21 cellular contexts compared by ENCODE assay signal in genomic region chr6:14647311-14647710, GRCh38.
"Had no signal": no experiment of that assay in that cellular context is flagged by ENCODE, and none has a peak within 500 bp of the region (broad histone marks: within the 10 kb centered on the region; RNA-seq: fewer than 3 reads in every experiment).

No MANE protein-coding gene starts in this region.

- H3K4me1 ChIP-seq: left lung, lower lobe of right lung, pancreas had no signal

- H3K36me3 Mint-ChIP-seq: memory B cell; natural killer cell; stimulated activated memory B cell treated with anti-CD40 and anti-IgM and Interleukin-4, amounts not matched to agents 10 μg/mL and 1 μg/mL and 100 μg/mL, for 72 hours; type B pancreatic cell had no signal

- H3K4me3 Mint-ChIP-seq: memory B cell; natural killer cell; stimulated activated memory B cell treated with anti-CD40 and anti-IgM and Interleukin-4, amounts not matched to agents 10 μg/mL and 1 μg/mL and 100 μg/mL, for 72 hours; type B pancreatic cell had no signal

- H3K27ac ChIP-seq: cardiac muscle cell, coronary artery, esophagus squamous epithelium, left lung, lower lobe of right lung, neutrophil, pancreas had no signal

- H3K4me1 Mint-ChIP-seq: natural killer cell had no signal

- H3K27me3 ChIP-seq: cardiac muscle cell, esophagus squamous epithelium, left lung, neutrophil, pancreas had no signal

- H3K27me3 Mint-ChIP-seq: memory B cell; stimulated activated memory B cell treated with anti-CD40 and anti-IgM and Interleukin-4, amounts not matched to agents 10 μg/mL and 1 μg/mL and 100 μg/mL, for 72 hours had no signal

- ATAC-seq: left lung; lower lobe of right lung; natural killer cell; pancreas; sciatic nerve; stimulated activated memory B cell treated with anti-CD40 and anti-IgM and Interleukin-4, amounts not matched to agents 10 μg/mL and 1 μg/mL and 100 μg/mL, for 72 hours; stimulated activated naive CD8-positive, alpha-beta T cell treated with anti-CD3 and anti-CD28 coated beads, Interleukin-15, Interleukin-2, amounts not matched to agents 100 U/mL and 50 U/mL, for 24 hours had no signal

- H3K9me3 Mint-ChIP-seq: memory B cell; natural killer cell; stimulated activated memory B cell treated with anti-CD40 and anti-IgM and Interleukin-4, amounts not matched to agents 10 μg/mL and 1 μg/mL and 100 μg/mL, for 72 hours had no signal

- H3K27ac Mint-ChIP-seq: memory B cell; natural killer cell; stimulated activated memory B cell treated with anti-CD40 and anti-IgM and Interleukin-4, amounts not matched to agents 10 μg/mL and 1 μg/mL and 100 μg/mL, for 72 hours; type B pancreatic cell had no signal

- H3K4me3 ChIP-seq: cardiac muscle cell, coronary artery, esophagus squamous epithelium, left lung, lower lobe of right lung, pancreas had no signal

- DNase-seq: dermis blood vessel endothelial cell; effector memory CD4-positive, alpha-beta T cell; esophagus squamous epithelium; foreskin melanocyte; head of caudate nucleus; kidney; left lung; lower lobe of right lung; natural killer cell; pancreas; retina; stimulated activated CD4-positive, alpha-beta T cell treated with anti-CD3 and anti-CD28 coated beads, Interleukin-4, amount 100 ng/mL, for 4 hours; stimulated activated naive CD8-positive, alpha-beta T cell treated with anti-CD3 and anti-CD28 coated beads, Interleukin-15, Interleukin-2, amounts not matched to agents 100 U/mL and 50 U/mL, for 24 hours; substantia nigra had no signal

- H3K36me3 ChIP-seq: cardiac muscle cell, esophagus squamous epithelium, left lung, lower lobe of right lung, neutrophil, pancreas had no signal

- H3K9me3 ChIP-seq: esophagus squamous epithelium, left lung, lower lobe of right lung, neutrophil, pancreas had no signal
